ENCODE assay signal across 31 cellular contexts in genomic region chr1:110494522-110495406, GRCh38. TPM values are rescaled to one million over a fixed set of nuclear protein-coding genes. Genes with fewer than 3 reads are reported as not detected.
A peak's percentile ranks its signal among the peaks of the same experiment; 100 is the strongest.
DNase-seq lines count a peak whose midpoint lies in the region; ATAC-seq, FAIRE-seq and TF ChIP-seq lines count a peak whose summit lies in the region.
"Had no signal": no experiment of that assay in that cellular context is flagged by ENCODE, and none has a peak within 500 bp of the region (broad histone marks: within the 10 kb centered on the region; RNA-seq: fewer than 3 reads in every experiment).

No MANE protein-coding gene starts in this region.

- H4K5ac ChIP-seq in H1 (ENCODE audit: insufficient read length, low read depth, low read length) = no peak overlapping the region

- no peak for TF ChIP-seq EP300 in H1 (IDR thresholded peaks at IDR 0.05; ENCODE audit: borderline replicate concordance in 1 of 2, low read depth in 2 of 2, low read length in 2 of 2)

- no peaks in the 10 kb centered on the region for H3K9me2 ChIP-seq in GM23248 (ENCODE audit: insufficient read depth)

- POLR2A ChIA-PET in H1 (lab: Charles Lee; ENCODE audit: partially characterized antibody) = interaction anchor here (1.4 kb wide), 1 partner anchor 288 kb away, joined by 3 read pairs; no protein-coding TSS in a partner anchor
- POLR2A ChIA-PET in activated CD8-positive, alpha-beta T cell treated with anti-CD3 and anti-CD28 coated beads, Interleukin-2, amount 10 ng/mL, durations not matched to agents 7 days and 5 days (lab: Charles Lee) = no interaction called here

- H3K9ac ChIP-seq in GM23248 (no peak overlapping the region), H1 (replicated peaks in 1 of 4; ENCODE audit: extremely low read depth in 1 of 4, low read depth in 3 of 4, low read length in 3 of 4) (no peak overlapping the region), kidney (ENCODE audit: low read length in 2 of 2) (no peak overlapping the region)

- 60 to 68% methylated on average over 21 of the region's 21 CpGs for WGBS in GM23248 (ENCODE audit: low coverage in 1 of 2, low lambda C conversion rate in 2 of 2, missing lambda C conversion rate in 2 of 2), 2 experiments
- WGBS in H1 (ENCODE audit: extremely low coverage in 1 of 2, insufficient coverage in 1 of 2, insufficient read length in 1 of 2, insufficient replicate concordance in 2 of 2, low coverage in 1 of 2, low lambda C conversion rate in 2 of 2, missing lambda C conversion rate in 1 of 2), 2 experiments = 70% methylated on average over 21 of the region's 21 CpGs; no CpG with 5 or more reads in 1 of the 2 experiments
- 60 to 68% (median 62%) methylated on average over 19 to 21 of the region's 21 CpGs for WGBS in adrenal gland, 4 donors

- TF ChIP-seq RAD21 in H1 (IDR thresholded peaks at IDR 0.05 in 1 of 2, conservative IDR thresholded peaks at IDR 0.05 in 1 of 2; ENCODE audit: low read depth in 2 of 2, low read length in 2 of 2) = no peak

- DNase-seq in GM23248 (peak; percentile 24), H1 (ENCODE audit: low read depth in 1 of 2, low spot score in 2 of 2) (no peak), kidney (peak; percentile 35), adrenal gland (no peak), Ammon's horn (ENCODE audit: low spot score) (no peak)
- DNase-seq in Jurkat, Clone E6-1 (ENCODE audit: low read depth, low spot score) = peak; percentile 34
- no peak for DNase-seq in activated CD8-positive, alpha-beta T cell treated with anti-CD3 and anti-CD28 coated beads, Interleukin-2, amount 10 ng/mL, durations not matched to agents 7 days and 5 days
- DNase-seq: ACHN; activated T-cell treated with anti-CD3 and anti-CD28 coated beads, Interleukin-2, amount 50 U/mL, for 48 hours; BE2C; CD8-positive, alpha-beta memory T cell; DMS153; esophagus squamous epithelium; gastrocnemius medialis; HFFc6; immature natural killer cell; NCI-H146; NCI-H510A; nephron progenitor cell; OCI-M1; transverse colon had no signal

- no peaks in the 10 kb centered on the region for H3K79me1 ChIP-seq in H1 (ENCODE audit: low read depth, low read length)

- no peaks in the 10 kb centered on the region for H3F3A ChIP-seq in GM23248 (ENCODE audit: insufficient read depth)

- in situ Hi-C loops in GM23248 (cut with MboI) = loop anchor here (10.0 kb wide), 1 partner anchor 290 kb away; no protein-coding TSS in a partner anchor

- H3K27me3 ChIP-seq in GM23248 (replicated peaks; ENCODE audit: insufficient read depth) (no peaks in the 10 kb centered on the region), H1 (replicated peaks in 1 of 4; ENCODE audit: control insufficient read depth in 3 of 4, extremely low read depth in 1 of 4, insufficient read depth in 3 of 4, low read length in 3 of 4) (no peaks in the 10 kb centered on the region), adrenal gland (no peaks in the 10 kb centered on the region)
- H3K27me3 ChIP-seq: BE2C, esophagus squamous epithelium, gastrocnemius medialis, hepatocyte, transverse colon had no signal

- peak overlapping the region; percentile 77; the same call in 1 of the 2 replicates for H2BK5ac ChIP-seq in H1 (ENCODE audit: low read depth, low read length)

- H3K27ac ChIP-seq in GM23248 (no peak overlapping the region), H1 (ENCODE audit: low read depth, low read length) (no peak overlapping the region), kidney (ENCODE audit: low read depth in 2 of 2, low read length in 2 of 2) (no peak overlapping the region), adrenal gland (no peak overlapping the region)
- H3K27ac ChIP-seq: gastrocnemius medialis, hepatocyte, skin epidermis, transverse colon had no signal

- peak overlapping the region; percentile 67; the same call in 1 of the 2 replicates for H2BK20ac ChIP-seq in H1 (ENCODE audit: low read length)

- H4K20me1 ChIP-seq in GM23248 (ENCODE audit: insufficient read depth) = no peaks in the 10 kb centered on the region
- no peaks in the 10 kb centered on the region for H4K20me1 ChIP-seq in H1 (replicated peaks in 1 of 2; ENCODE audit: control insufficient read depth in 1 of 2, insufficient read depth in 2 of 2, low read length in 2 of 2)

- FAIRE-seq in H1 (lab: Jason Lieb, UNC) (peak; percentile 28), kidney (lab: Jason Lieb, UNC) (no peak)
- FAIRE-seq: GM12878 had no signal

- intact Hi-C loops in kidney (cut with DNase I) = no loop called here
- intact Hi-C loops in adrenal gland (cut with DNase I) = loop anchor here (10.0 kb wide), 2 partner anchors 80 to 290 kb away; no protein-coding TSS in a partner anchor

- no peak overlapping the region for H4K8ac ChIP-seq in H1 (ENCODE audit: extremely low read depth, insufficient read depth, low read length)

- H3K27me3 Mint-ChIP-seq in activated CD8-positive, alpha-beta T cell treated with anti-CD3 and anti-CD28 coated beads, Interleukin-2, amount 10 ng/mL, durations not matched to agents 7 days and 5 days (ENCODE audit: low read depth) = no peaks in the 10 kb centered on the region
- H3K27me3 Mint-ChIP-seq: stimulated activated memory B cell treated with anti-CD40 and anti-IgM and Interleukin-4, amounts not matched to agents 10 μg/mL and 1 μg/mL and 100 μg/mL, for 72 hours had no signal

- no peak overlapping the region for H3K4me3 Mint-ChIP-seq in activated CD8-positive, alpha-beta T cell treated with anti-CD3 and anti-CD28 coated beads, Interleukin-2, amount 10 ng/mL, durations not matched to agents 7 days and 5 days
- H3K4me3 Mint-ChIP-seq: CD8-positive, alpha-beta memory T cell; central memory CD8-positive, alpha-beta T cell; HFFc6; immature natural killer cell; nephron progenitor cell; stimulated activated memory B cell treated with anti-CD40 and anti-IgM and Interleukin-4, amounts not matched to agents 10 μg/mL and 1 μg/mL and 100 μg/mL, for 72 hours; T-helper 1 cell treated with Interleukin-12 subunit alpha and Interleukin-12 subunit beta and Interleukin-4 antibody, amounts not matched to agents 30 μg/mL and 1 μg/mL, for 36 hours had no signal

- TF ChIP-seq CTCF in H1 (IDR thresholded peaks at IDR 0.05; ENCODE audit: control extremely low read depth in 1 of 3, insufficient read depth in 1 of 3, low read depth in 1 of 3, low read length in 3 of 3) (no peak), kidney (IDR thresholded peaks at IDR 0.05; ENCODE audit: borderline replicate concordance, extremely low read depth, insufficient read depth) (no peak), adrenal gland (IDR thresholded peaks at IDR 0.05) (no peak)

- H4K91ac ChIP-seq in H1 (replicated peaks; ENCODE audit: insufficient read length, low read length) = no peak overlapping the region

- peak overlapping the region; percentile 36 for H3K4ac ChIP-seq in H1 (replicated peaks; ENCODE audit: insufficient read length, low read depth, low read length)

- H3K79me2 ChIP-seq in GM23248 (ENCODE audit: insufficient read depth) (no peaks in the 10 kb centered on the region), H1 (ENCODE audit: control insufficient read depth in 1 of 2, insufficient read depth in 2 of 2, low read length in 2 of 2) (no peaks in the 10 kb centered on the region)
- H3K79me2 ChIP-seq: hepatocyte had no signal

- H2BK120ac ChIP-seq in H1 (replicated peaks; ENCODE audit: low read depth, low read length) = no peak overlapping the region

- TF ChIP-seq POLR2A in H1 (IDR thresholded peaks at IDR 0.05; ENCODE audit: control extremely low read depth in 1 of 2, low read depth in 2 of 2, low read length in 2 of 2) (no peak), adrenal gland (IDR thresholded peaks at IDR 0.05) (no peak)

- no peaks in the 10 kb centered on the region for H3K36me3 ChIP-seq in GM23248 (ENCODE audit: low read depth)
- no peaks in the 10 kb centered on the region for H3K36me3 ChIP-seq in H1 (ENCODE audit: control insufficient read depth in 2 of 4, insufficient read depth in 4 of 4, low read length in 3 of 4)
- no peaks in the 10 kb centered on the region for H3K36me3 ChIP-seq in kidney (ENCODE audit: control insufficient read depth in 1 of 2, insufficient read depth in 2 of 2, low read length in 2 of 2)
- H3K36me3 ChIP-seq in adrenal gland (replicated peaks in 1 of 2) = no peaks in the 10 kb centered on the region
- H3K36me3 ChIP-seq: BE2C, esophagus squamous epithelium, gastrocnemius medialis, transverse colon had no signal

- H3K4me1 Mint-ChIP-seq in activated CD8-positive, alpha-beta T cell treated with anti-CD3 and anti-CD28 coated beads, Interleukin-2, amount 10 ng/mL, durations not matched to agents 7 days and 5 days (ENCODE audit: low read depth) = peaks cover 4% of the 10 kb centered on the region
- H3K4me1 Mint-ChIP-seq: CD8-positive, alpha-beta memory T cell; central memory CD8-positive, alpha-beta T cell; immature natural killer cell; stimulated activated memory B cell treated with anti-CD40 and anti-IgM and Interleukin-4, amounts not matched to agents 10 μg/mL and 1 μg/mL and 100 μg/mL, for 72 hours had no signal

- no peak overlapping the region for H3K4me2 ChIP-seq in GM23248 (ENCODE audit: unreplicated experiment)
- peak overlapping the region; percentile 27 to 34; a peak in 3 of 4 replicates for H3K4me2 ChIP-seq in H1 (ENCODE audit: insufficient read depth in 1 of 2, low read depth in 2 of 2, low read length in 2 of 2)
- H3K4me2 ChIP-seq: hepatocyte had no signal

- H2AFZ ChIP-seq in GM23248 (no peak overlapping the region), H1 (ENCODE audit: low read length) (no peak overlapping the region)
- H2AFZ ChIP-seq: hepatocyte had no signal

- no peak overlapping the region for H3K23ac ChIP-seq in H1 (ENCODE audit: insufficient read length)

- H3K27ac Mint-ChIP-seq in activated CD8-positive, alpha-beta T cell treated with anti-CD3 and anti-CD28 coated beads, Interleukin-2, amount 10 ng/mL, durations not matched to agents 7 days and 5 days = no peak overlapping the region
- H3K27ac Mint-ChIP-seq: HFFc6; immature natural killer cell; nephron progenitor cell; stimulated activated memory B cell treated with anti-CD40 and anti-IgM and Interleukin-4, amounts not matched to agents 10 μg/mL and 1 μg/mL and 100 μg/mL, for 72 hours; T-helper 1 cell treated with Interleukin-12 subunit alpha and Interleukin-12 subunit beta and Interleukin-4 antibody, amounts not matched to agents 30 μg/mL and 1 μg/mL, for 36 hours had no signal

- peak overlapping the region; percentile 91; the same call in 1 of the 2 replicates for H2BK12ac ChIP-seq in H1 (ENCODE audit: low read depth, low read length)

- CTCF ChIA-PET in H1 (lab: Charles Lee; ENCODE audit: partially characterized antibody) = interaction anchor here (0.7 to 7.4 kb wide), 39 partner anchors 8 to 438 kb away, joined by 3 to 243 read pairs (median 8); partner anchors contain the start of genes KCNA10, KCNA2, KCNC4 and LAMTOR5
- CTCF ChIA-PET in activated CD8-positive, alpha-beta T cell treated with anti-CD3 and anti-CD28 coated beads, Interleukin-2, amount 10 ng/mL, durations not matched to agents 7 days and 5 days (lab: Charles Lee) = interaction anchor here (1.1 to 4.8 kb wide), 29 partner anchors 12 to 465 kb away, joined by 3 to 86 read pairs (median 9); partner anchors contain the start of genes KCNC4 and LAMTOR5

- no peaks in the 10 kb centered on the region for H3K23me2 ChIP-seq in H1 (ENCODE audit: low read depth, low read length)

- no peak for ATAC-seq in GM19467 (IDR thresholded peaks at IDR 0.05; ENCODE audit: unreplicated experiment)
- ATAC-seq in activated CD8-positive, alpha-beta T cell treated with anti-CD3 and anti-CD28 coated beads, Interleukin-2, amount 10 ng/mL, durations not matched to agents 7 days and 5 days = no peak
- ATAC-seq: gastrocnemius medialis; left lobe of liver; stimulated activated memory B cell treated with anti-CD40 and anti-IgM and Interleukin-4, amounts not matched to agents 10 μg/mL and 1 μg/mL and 100 μg/mL, for 72 hours had no signal

- H3K9me3 Mint-ChIP-seq in activated CD8-positive, alpha-beta T cell treated with anti-CD3 and anti-CD28 coated beads, Interleukin-2, amount 10 ng/mL, durations not matched to agents 7 days and 5 days (ENCODE audit: insufficient read depth) = no peaks in the 10 kb centered on the region
- H3K9me3 Mint-ChIP-seq: CD8-positive, alpha-beta memory T cell; central memory CD8-positive, alpha-beta T cell; HFFc6; immature natural killer cell; nephron progenitor cell; stimulated activated memory B cell treated with anti-CD40 and anti-IgM and Interleukin-4, amounts not matched to agents 10 μg/mL and 1 μg/mL and 100 μg/mL, for 72 hours; T-helper 1 cell treated with Interleukin-12 subunit alpha and Interleukin-12 subunit beta and Interleukin-4 antibody, amounts not matched to agents 30 μg/mL and 1 μg/mL, for 36 hours had no signal

- H3K36me3 Mint-ChIP-seq in activated CD8-positive, alpha-beta T cell treated with anti-CD3 and anti-CD28 coated beads, Interleukin-2, amount 10 ng/mL, durations not matched to agents 7 days and 5 days (ENCODE audit: low read depth) = no peaks in the 10 kb centered on the region
- H3K36me3 Mint-ChIP-seq: CD8-positive, alpha-beta memory T cell; immature natural killer cell; stimulated activated memory B cell treated with anti-CD40 and anti-IgM and Interleukin-4, amounts not matched to agents 10 μg/mL and 1 μg/mL and 100 μg/mL, for 72 hours had no signal

- H3K18ac ChIP-seq in H1 (ENCODE audit: extremely low read depth, low read length) = peak overlapping the region; percentile 24

- no peak overlapping the region for H3K14ac ChIP-seq in H1 (ENCODE audit: insufficient read length)

- 0 out of 2 replicates have a peak overlapping the region, but pooled peaks have one; percentile 67 for H2AK5ac ChIP-seq in H1 (ENCODE audit: low read depth, low read length)

- H3K4me1 ChIP-seq in GM23248 (ENCODE audit: insufficient read depth) (no peaks in the 10 kb centered on the region), H1 (replicated peaks in 1 of 4; ENCODE audit: control insufficient read depth in 3 of 4, insufficient read depth in 4 of 4, low read length in 3 of 4) (peaks cover 6 to 11% (median 10%) of the 10 kb centered on the region in 4 experiments; a peak in 6 of 7 replicates), kidney (ENCODE audit: control insufficient read depth in 1 of 2, insufficient read depth in 1 of 2, low read depth in 1 of 2, low read length in 2 of 2) (no peaks in the 10 kb centered on the region), adrenal gland (replicated peaks in 1 of 2) (peaks cover 12 to 13% of the 10 kb centered on the region in 2 donors)
- H3K4me1 ChIP-seq: BE2C, gastrocnemius medialis, transverse colon had no signal

- H2BK15ac ChIP-seq in H1 (ENCODE audit: low read length) = peak overlapping the region; percentile 83; the same call in 1 of the 2 replicates

- H3K56ac ChIP-seq in H1 (replicated peaks; ENCODE audit: insufficient read length, low read depth, low read length) = no peak overlapping the region

- no peak overlapping the region for H3K4me3 ChIP-seq in GM23248
- H3K4me3 ChIP-seq in Jurkat, Clone E6-1 (ENCODE audit: low read length) = no peak overlapping the region
- no peak overlapping the region for H3K4me3 ChIP-seq in H1 (ENCODE audit: extremely low read depth in 1 of 4, insufficient read depth in 2 of 4, low read depth in 3 of 4, low read length in 4 of 4)
- H3K4me3 ChIP-seq in kidney (ENCODE audit: low read length in 2 of 2) = no peak overlapping the region
- no peak overlapping the region for H3K4me3 ChIP-seq in adrenal gland
- H3K4me3 ChIP-seq: esophagus squamous epithelium, gastrocnemius medialis, GM12878, hepatocyte, skin epidermis, transverse colon had no signal

- H3K9me3 ChIP-seq in GM23248 (ENCODE audit: low read depth) (no peaks in the 10 kb centered on the region), H1 (ENCODE audit: insufficient read depth in 2 of 2, low read depth in 1 of 2, low read length in 1 of 2) (no peaks in the 10 kb centered on the region), kidney (ENCODE audit: control insufficient read depth in 1 of 2, low read length in 2 of 2) (no peaks in the 10 kb centered on the region), adrenal gland (replicated peaks in 1 of 3) (no peaks in the 10 kb centered on the region)
- H3K9me3 ChIP-seq: BE2C, esophagus squamous epithelium, gastrocnemius medialis, transverse colon had no signal

RNA-seq across cellular contexts. Expression of gene KCNA10, which starts 24.2 kb away (rescaled TPM):
- total RNA-seq in GM23248 (2014; rRNA removed; shearing (Covaris generic)) = not detected in 2 replicates
- polyA plus RNA-seq in GM23248 (2016; fragmentation: Nextera tagmentation; extraction: Ambion mirVana) = not detected in 2 replicates
- not detected for polyA plus RNA-seq in Jurkat, Clone E6-1 (2012; ENCODE audit: insufficient read depth, insufficient read length)
- total RNA-seq in H1 (2021; fragmentation: NEBNext Ultra II Directional; extraction: Animal tissue kit (Norgen Biotek cat#: 25700)) = not detected in 2 replicates
- polyA plus RNA-seq in H1 (2011; rRNA removed) = not detected in 2 replicates
- not detected for polyA plus RNA-seq in H1 (2011; cell fraction: cytosol; rRNA removed)
- polyA plus RNA-seq in H1 (2011; cell fraction: nucleus; rRNA removed) = not detected
- polyA plus RNA-seq in H1 (2012, experiment 1 of 2) = not detected in 4 replicates
- polyA plus RNA-seq in H1 (2012, experiment 2 of 2) = not detected
- not detected for polyA plus RNA-seq in H1 (2013, experiment 1 of 2)
- not detected for polyA plus RNA-seq in H1 (2013, experiment 2 of 2)
- polyA minus RNA-seq in H1 (2011; rRNA and poly(A)+ RNA removed) = not detected in 2 replicates
- not detected for polyA minus RNA-seq in H1 (2011; cell fraction: cytosol; rRNA and poly(A)+ RNA removed)
- polyA minus RNA-seq in H1 (2011; cell fraction: nucleus; rRNA and poly(A)+ RNA removed) = not detected
- total RNA-seq in kidney = not detected
- polyA plus RNA-seq in kidney (ENCODE audit: insufficient read depth, low read depth, low replicate concordance) = not detected
- total RNA-seq in activated CD8-positive, alpha-beta T cell treated with anti-CD3 and anti-CD28 coated beads, Interleukin-2, amount 10 ng/mL, durations not matched to agents 7 days and 5 days = not detected
- total RNA-seq in adrenal gland = not detected
- polyA plus RNA-seq in adrenal gland = not detected
- total RNA-seq: CD8-positive, alpha-beta memory T cell; esophagus squamous epithelium; gastrocnemius medialis; GM12878; hepatocyte; HFFc6; left lobe of liver; SK-MEL-5; subcutaneous adipose tissue; transverse colon had no signal
- polyA plus RNA-seq: CD8-positive, alpha-beta memory T cell; GM12878; hepatocyte; immature natural killer cell had no signal

RNA-seq across cellular contexts. Expression of gene PROK1, which starts 43.8 kb away (rescaled TPM):
- total RNA-seq in GM23248 (2014; rRNA removed; shearing (Covaris generic)) = not detected in 2 replicates
- polyA plus RNA-seq in GM23248 (2016; fragmentation: Nextera tagmentation; extraction: Ambion mirVana) (not detected in 2 replicates), H1 (2011; rRNA removed) (0.12 and 0.20 TPM in 2 replicates), kidney (ENCODE audit: insufficient read depth, low read depth, low replicate concordance) (not detected), adrenal gland (1 to 10 TPM; 4.0 to 6.2 (median 4.8) TPM)
- polyA plus RNA-seq in Jurkat, Clone E6-1 (2012; ENCODE audit: insufficient read depth, insufficient read length) = not detected
- total RNA-seq in H1 (2021; fragmentation: NEBNext Ultra II Directional; extraction: Animal tissue kit (Norgen Biotek cat#: 25700)) = not detected in 2 replicates
- not detected for polyA plus RNA-seq in H1 (2011; cell fraction: cytosol; rRNA removed)
- 0.24 TPM for polyA plus RNA-seq in H1 (2011; cell fraction: nucleus; rRNA removed)
- polyA plus RNA-seq in H1 (2012, experiment 1 of 2) = 0.13 TPM in 1 of 4 replicates, not detected in the others
- polyA plus RNA-seq in H1 (2012, experiment 2 of 2) = not detected
- polyA plus RNA-seq in H1 (2013, experiment 1 of 2) = not detected
- polyA plus RNA-seq in H1 (2013, experiment 2 of 2) = not detected
- 0.25 TPM in 1 of 2 replicates, not detected in the other for polyA minus RNA-seq in H1 (2011; rRNA and poly(A)+ RNA removed)
- polyA minus RNA-seq in H1 (2011; cell fraction: cytosol; rRNA and poly(A)+ RNA removed) = not detected
- not detected for polyA minus RNA-seq in H1 (2011; cell fraction: nucleus; rRNA and poly(A)+ RNA removed)
- total RNA-seq in kidney (not detected), adrenal gland (10 to 100 TPM in 1 of 8 donors, 1 to 10 TPM in 6, under 1 TPM in 1; 0.76 to 12.9 (median 6.4) TPM)
- total RNA-seq in activated CD8-positive, alpha-beta T cell treated with anti-CD3 and anti-CD28 coated beads, Interleukin-2, amount 10 ng/mL, durations not matched to agents 7 days and 5 days = not detected
- total RNA-seq: CD8-positive, alpha-beta memory T cell; GM12878; HFFc6; left lobe of liver; SK-MEL-5; transverse colon had no signal
- polyA plus RNA-seq: CD8-positive, alpha-beta memory T cell; GM12878; immature natural killer cell had no signal

Comparison
In these comparisons a context has a peak if more than half of its experiments do, and no peak if none do; other contexts are left out.
1. DNase-seq: peak in GM23248 (single experiment), Jurkat, Clone E6-1 (single experiment) and kidney (single experiment); none in H1 (0 of 2), activated CD8-positive, alpha-beta T cell treated with anti-CD3 and anti-CD28 coated beads, Interleukin-2, amount 10 ng/mL, durations not matched to agents 7 days and 5 days (single experiment), adrenal gland (0 of 7) and Ammon's horn (single experiment).